30 cellular contexts compared by ENCODE assay signal in genomic region chr2:205665791-205666190, GRCh38.
"Had no signal": no experiment of that assay in that cellular context is flagged by ENCODE, and none has a peak within 500 bp of the region (broad histone marks: within the 10 kb centered on the region; RNA-seq: fewer than 3 reads in every experiment).

No MANE protein-coding gene starts in this region.

- H3K27ac Mint-ChIP-seq: activated CD8-positive, alpha-beta T cell treated with anti-CD3 and anti-CD28 coated beads, Interleukin-2, amount 10 ng/mL, durations not matched to agents 7 days and 5 days; activated naive CD4-positive, alpha-beta T cell treated with anti-CD3 and anti-CD28 coated beads, Interleukin-2, amount 50 U/mL, for 72 hours; activated naive CD8-positive, alpha-beta T cell treated with anti-CD3 and anti-CD28 coated beads, Interleukin-2, amount 50 U/mL, for 24 hours; activated T-cell treated with anti-CD3 and anti-CD28 coated beads, Interleukin-2, amount 50 U/mL, for 24 hours; activated T-helper 1 cell treated with anti-CD3 and anti-CD28 coated beads, Interleukin-12 subunit alpha, Interleukin-12 subunit beta, Interleukin-2, Interleukin-4 antibody, amounts not matched to agents 30 ng/mL and 10 ng/mL and 1 ng/mL, durations not matched to agents 14 hours and 24 hours and 36 hours; T-cell; WTC11 had no signal

- H3K4me3 ChIP-seq: ascending aorta, body of pancreas, SK-N-MC had no signal

- H3K27me3 ChIP-seq: ascending aorta, body of pancreas had no signal

- H3K4me1 ChIP-seq: ascending aorta, body of pancreas had no signal

- H3K4me1 Mint-ChIP-seq: central memory CD8-positive, alpha-beta T cell had no signal

- H3K27me3 Mint-ChIP-seq: activated naive CD8-positive, alpha-beta T cell treated with anti-CD3 and anti-CD28 coated beads, Interleukin-2, amount 50 U/mL, for 24 hours had no signal

- ATAC-seq: activated CD8-positive, alpha-beta T cell treated with anti-CD3 and anti-CD28 coated beads, Interleukin-2, amount 10 ng/mL, durations not matched to agents 7 days and 5 days; activated naive CD4-positive, alpha-beta T cell treated with anti-CD3 and anti-CD28 coated beads, Interleukin-2, amount 50 U/mL, for 72 hours; activated naive CD8-positive, alpha-beta T cell treated with anti-CD3 and anti-CD28 coated beads, Interleukin-2, amount 50 U/mL, for 24 hours; body of pancreas; Panc1; Right ventricle myocardium inferior; T-cell; WTC11 had no signal

- H3K36me3 ChIP-seq: ascending aorta had no signal

- H3K4me3 Mint-ChIP-seq: activated CD8-positive, alpha-beta T cell treated with anti-CD3 and anti-CD28 coated beads, Interleukin-2, amount 10 ng/mL, durations not matched to agents 7 days and 5 days; activated naive CD8-positive, alpha-beta T cell treated with anti-CD3 and anti-CD28 coated beads, Interleukin-2, amount 50 U/mL, for 24 hours; activated T-cell treated with anti-CD3 and anti-CD28 coated beads, Interleukin-2, amount 50 U/mL, for 24 hours; activated T-helper 1 cell treated with anti-CD3 and anti-CD28 coated beads, Interleukin-12 subunit alpha, Interleukin-12 subunit beta, Interleukin-2, Interleukin-4 antibody, amounts not matched to agents 30 ng/mL and 10 ng/mL and 1 ng/mL, durations not matched to agents 14 hours and 24 hours and 36 hours; central memory CD8-positive, alpha-beta T cell; T-cell; WTC11 had no signal

- H3K9me3 ChIP-seq: body of pancreas had no signal

- H3K36me3 Mint-ChIP-seq: T-cell had no signal

- DNase-seq: activated CD4-positive, alpha-beta T cell treated with anti-CD3 and anti-CD28 coated beads for 48 hours; activated CD4-positive, alpha-beta T cell treated with anti-CD3 and anti-CD28 coated beads, Interleukin-2, amount 50 U/mL, for 4 hours; activated CD4-positive, CD25-positive, alpha-beta regulatory T cell treated with anti-CD3 and anti-CD28 coated beads, Interleukin-2, amount 50 U/mL, for 72 hours; activated CD8-positive, alpha-beta T cell treated with anti-CD3 and anti-CD28 coated beads, Interleukin-2, amount 10 ng/mL, durations not matched to agents 7 days and 5 days; activated effector memory CD4-positive, alpha-beta T cell treated with Interleukin-2 at 50 U/mL for 16 hours; activated naive CD4-positive, alpha-beta T cell; activated naive CD8-positive, alpha-beta T cell treated with anti-CD3 and anti-CD28 coated beads, Interleukin-2, amount 50 U/mL, for 24 hours; activated T-cell treated with anti-CD3 and anti-CD28 coated beads, Interleukin-2, amount 50 U/mL, for 24 hours; amniotic stem cell; body of pancreas; Karpas-422; NCI-H1048; NCI-H1930; NCI-H2171; NCI-H2227 treated with DMSO at 0.1 percent for 48 hours; NCI-H526; NCI-H774; RPMI8226; T-cell; T-helper 2 cell; T1000 had no signal

- H3K9me3 Mint-ChIP-seq: activated naive CD8-positive, alpha-beta T cell treated with anti-CD3 and anti-CD28 coated beads, Interleukin-2, amount 50 U/mL, for 24 hours; activated T-helper 1 cell treated with anti-CD3 and anti-CD28 coated beads, Interleukin-12 subunit alpha, Interleukin-12 subunit beta, Interleukin-2, Interleukin-4 antibody, amounts not matched to agents 30 ng/mL and 10 ng/mL and 1 ng/mL, durations not matched to agents 14 hours and 24 hours and 36 hours; T-cell had no signal

- FAIRE-seq: TTC549 had no signal

- H3K27ac ChIP-seq: ascending aorta, body of pancreas, SK-N-MC had no signal
